ENCODE assay signal across 22 cellular contexts in genomic region chr13:90362718-90363117, GRCh38.
DNase-seq lines count a peak whose midpoint lies in the region; ATAC-seq and TF ChIP-seq lines count a peak whose summit lies in the region.
"Had no signal": no experiment of that assay in that cellular context is flagged by ENCODE, and none has a peak within 500 bp of the region (broad histone marks: within the 10 kb centered on the region; RNA-seq: fewer than 3 reads in every experiment).

No MANE protein-coding gene starts in this region.

- BruUV-seq in IMR-90 (replicated peaks; lab: Mats Ljungman, UMichigan), result no TSS peak

- DNase-seq in A172 (ENCODE audit: low spot score) (peak; percentile 32), IMR-90 (peak; percentile 0), RWPE2 (ENCODE audit: low spot score) (no peak), fibroblast of lung (ENCODE audit: low read depth in 2 of 2) (peak; percentile 1 to 28), T-helper 9 cell (no peak), NCI-H1048 (lab: John Stamatoyannopoulos, UW) (no peak), COLO668 (lab: John Stamatoyannopoulos, UW; ENCODE audit: unreplicated experiment) (no peak)
- DNase-seq: activated CD4-positive, alpha-beta memory T cell treated with anti-CD3 and anti-CD28 coated beads, Interleukin-2, amount 10 ng/mL, durations not matched to agents 7 days and 5 days; activated CD8-positive, alpha-beta memory T cell treated with anti-CD3 and anti-CD28 coated beads, Interleukin-2, amount 50 U/mL, for 48 hours; CD4-positive, alpha-beta memory T cell; NCI-H2107; NCI-H345; NCI-H69; pancreas; SHP77 treated with DMSO at 0.1 percent for 48 hours; stimulated activated CD4-positive, alpha-beta T cell treated with anti-CD3 and anti-CD28 coated beads, Interleukin-2, amount 100 ng/mL, for 24 hours; stimulated activated naive CD8-positive, alpha-beta T cell treated with anti-CD3 and anti-CD28 coated beads, Interleukin-15, amount 100 ng/mL, for 72 hours had no signal

- H4K20me1 ChIP-seq in IMR-90 (ENCODE audit: insufficient read depth, low read length), result no peaks in the 10 kb centered on the region
- no peaks in the 10 kb centered on the region for H4K20me1 ChIP-seq in fibroblast of lung (ENCODE audit: control insufficient read depth, extremely low read depth, insufficient read depth, low read length)

- H2BK5ac ChIP-seq in IMR-90 (ENCODE audit: low read depth, low read length, poor library complexity, severe bottlenecking), result no peak overlapping the region

- H3K9ac ChIP-seq in IMR-90 (ENCODE audit: low read depth, low read length) (no peak overlapping the region), fibroblast of lung (ENCODE audit: insufficient read depth, low read length) (no peak overlapping the region)

- TF ChIP-seq CTCF in IMR-90 (conservative IDR thresholded peaks at IDR 0.05; ENCODE audit: low read depth, low read length) (no peak), RWPE2 (IDR thresholded peaks at IDR 0.05; ENCODE audit: poor library complexity, severe bottlenecking) (no peak), fibroblast of lung (conservative IDR thresholded peaks at IDR 0.05 in 1 of 2, IDR thresholded peaks at IDR 0.05 in 1 of 2; ENCODE audit: low read depth in 1 of 2, low read length in 2 of 2) (no peak)

- no peak overlapping the region for H3K18ac ChIP-seq in IMR-90 (ENCODE audit: low read depth, low read length)

- H2AFZ ChIP-seq in IMR-90 (replicated peaks; ENCODE audit: low read length, poor library complexity) (no peak overlapping the region), fibroblast of lung (ENCODE audit: low read length) (no peak overlapping the region)

- H4K8ac ChIP-seq in IMR-90 (ENCODE audit: low read depth in 2 of 2, low read length in 2 of 2), result no peak overlapping the region

- dilution Hi-C loops in IMR-90 (cut with HindIII; ENCODE audit: low sequenced_read_pairs, unreplicated experiment), result no loop called here

- H3K79me2 ChIP-seq in fibroblast of lung (ENCODE audit: control insufficient read depth, insufficient read depth, low read length), result no peaks in the 10 kb centered on the region

- no peak overlapping the region for H2AK5ac ChIP-seq in IMR-90 (ENCODE audit: low read depth, low read length)

- H3K27me3 ChIP-seq in IMR-90 (ENCODE audit: control insufficient read depth, insufficient read depth, low read length), result no peaks in the 10 kb centered on the region
- H3K27me3 ChIP-seq in RWPE2 (ENCODE audit: insufficient read depth, poor library complexity, severe bottlenecking), result no peaks in the 10 kb centered on the region
- no peaks in the 10 kb centered on the region for H3K27me3 ChIP-seq in fibroblast of lung (ENCODE audit: control insufficient read depth, insufficient read depth, low read length)
- H3K27me3 ChIP-seq: pancreas had no signal

- in situ Hi-C loops in IMR-90 (cut with MboI; ENCODE audit: low sequenced_read_pairs), result no loop called here

- no peak overlapping the region for H3K27ac ChIP-seq in IMR-90 (ENCODE audit: insufficient read depth, low read length)
- H3K27ac ChIP-seq in RWPE2 (ENCODE audit: poor library complexity, severe bottlenecking), result no peak overlapping the region
- no peak overlapping the region for H3K27ac ChIP-seq in fibroblast of lung (ENCODE audit: insufficient read depth, low read length)
- H3K27ac ChIP-seq: pancreas, thoracic aorta had no signal

- no peak overlapping the region for H3K4me2 ChIP-seq in IMR-90 (ENCODE audit: low read depth, low read length)
- no peak overlapping the region for H3K4me2 ChIP-seq in fibroblast of lung (ENCODE audit: extremely low read depth, insufficient read depth, low read length)

- no peak for ATAC-seq in IMR-90 (ENCODE audit: low read depth)
- ATAC-seq in RWPE2 (ENCODE audit: low read depth), result peak; percentile 27; the same call in 1 of the 3 replicates
- no peak for ATAC-seq in HG02798 (IDR thresholded peaks at IDR 0.05; ENCODE audit: poor library complexity, unreplicated experiment)
- ATAC-seq: activated naive CD4-positive, alpha-beta T cell treated with anti-CD3 and anti-CD28 coated beads, Interleukin-2, amount 50 U/mL, for 72 hours; HCT116; left lobe of liver; pancreas; stimulated activated naive CD8-positive, alpha-beta T cell treated with anti-CD3 and anti-CD28 coated beads, Interleukin-15, amount 100 ng/mL, for 72 hours had no signal

- no peak overlapping the region for H2BK120ac ChIP-seq in IMR-90 (ENCODE audit: low read depth, low read length)

- no peak overlapping the region for H2BK20ac ChIP-seq in IMR-90 (ENCODE audit: low read depth, low read length)

- H3K4me3 ChIP-seq in IMR-90 (ENCODE audit: insufficient read depth, low read depth, low read length) (no peak overlapping the region), RWPE2 (ENCODE audit: severe bottlenecking) (no peak overlapping the region), fibroblast of lung (replicated peaks in 1 of 4; ENCODE audit: control extremely low read depth in 1 of 4, insufficient read depth in 1 of 4, low read depth in 3 of 4, low read length in 4 of 4) (no peak overlapping the region)
- H3K4me3 ChIP-seq: pancreas, thoracic aorta had no signal

- H3K36me3 ChIP-seq in IMR-90 (ENCODE audit: control insufficient read depth, insufficient read depth, low read length) (no peaks in the 10 kb centered on the region), RWPE2 (ENCODE audit: low read depth) (no peaks in the 10 kb centered on the region), fibroblast of lung (ENCODE audit: control insufficient read depth, insufficient read depth, low read length) (no peaks in the 10 kb centered on the region)
- H3K36me3 ChIP-seq: pancreas, thoracic aorta had no signal

- no peak overlapping the region for H3K23ac ChIP-seq in IMR-90 (ENCODE audit: low read depth, low read length)

- H3K4ac ChIP-seq in IMR-90 (ENCODE audit: low read depth, low read length), result no peak overlapping the region

- TF ChIP-seq RAD21 in IMR-90 (IDR thresholded peaks at IDR 0.05; ENCODE audit: low read length), result no peak

- no peak overlapping the region for H3K14ac ChIP-seq in IMR-90 (replicated peaks; ENCODE audit: low read depth, low read length)

- no peak overlapping the region for H4K5ac ChIP-seq in IMR-90 (ENCODE audit: low read depth, low read length)

- H3K4me1 ChIP-seq in IMR-90 (ENCODE audit: control insufficient read depth, insufficient read depth, low read length), result no peaks in the 10 kb centered on the region
- H3K4me1 ChIP-seq in RWPE2 (ENCODE audit: insufficient read depth, poor library complexity, severe bottlenecking), result no peaks in the 10 kb centered on the region
- H3K4me1 ChIP-seq in fibroblast of lung (ENCODE audit: control insufficient read depth, extremely low read depth, insufficient read depth, low read length), result no peaks in the 10 kb centered on the region
- H3K4me1 ChIP-seq: pancreas had no signal

- CTCF ChIA-PET in IMR-90 (lab: Yijun Ruan, JAX), result no interaction called here

- intact Hi-C loops in IMR-90 (cut with micrococcal nuclease), result no loop called here

- POLR2A ChIA-PET in IMR-90 (lab: Charles Lee; ENCODE audit: unreplicated experiment), result no interaction called here

- H3K56ac ChIP-seq in IMR-90 (ENCODE audit: extremely low read depth, insufficient read depth, low read length), result no peak overlapping the region

- H2BK15ac ChIP-seq in IMR-90 (ENCODE audit: low read depth, low read length), result no peak overlapping the region

- H2AK9ac ChIP-seq in IMR-90 (replicated peaks; ENCODE audit: low read depth, low read length, poor library complexity), result no peak overlapping the region

- H3K79me1 ChIP-seq in IMR-90 (ENCODE audit: low read depth in 1 of 2, low read length in 2 of 2), result no peaks in the 10 kb centered on the region

- no peaks in the 10 kb centered on the region for H3K9me3 ChIP-seq in IMR-90 (ENCODE audit: control insufficient read depth, insufficient read depth, low read length)
- H3K9me3 ChIP-seq in RWPE2 (ENCODE audit: severe bottlenecking), result no peaks in the 10 kb centered on the region
- H3K9me3 ChIP-seq in fibroblast of lung (ENCODE audit: control insufficient read depth, insufficient read depth, low read depth, low read length), result no peaks in the 10 kb centered on the region
- H3K9me3 ChIP-seq: pancreas, thoracic aorta had no signal

- no peak for TF ChIP-seq POLR2A in IMR-90 (IDR thresholded peaks at IDR 0.05; ENCODE audit: low read depth, low read length)

- H3K9me1 ChIP-seq in IMR-90 (ENCODE audit: insufficient read depth, low read length), result no peaks in the 10 kb centered on the region

- WGBS in IMR-90 (ENCODE audit: extremely low coverage in 2 of 2, insufficient read length in 1 of 2), 2 experiments, result no CpG with 5 or more reads among the region's 1 CpG

- H4K91ac ChIP-seq in IMR-90 (ENCODE audit: insufficient read depth, low read depth, low read length), result no peak overlapping the region

TF ChIP-seq in IMR-90, 13 proteins besides CTCF, POLR2A, EP300 and RAD21:
- no peak for TF ChIP-seq MXI1 (IDR thresholded peaks at IDR 0.05; ENCODE audit: borderline replicate concordance, low read depth, low read length)
TF ChIP-seq in IMR-90: peak in this region for 0.

Comparison
In these comparisons a context has a peak if more than half of its experiments do, and no peak if none do; other contexts are left out.
1. DNase-seq: peak in A172 (single experiment), IMR-90 (single experiment) and fibroblast of lung (2 of 2); none in RWPE2 (single experiment), T-helper 9 cell (single experiment), NCI-H1048 (single experiment) and COLO668 (single experiment).